Comparison of ENCODE assay signal across 8 cellular contexts in genomic region chr10:50740351-50740688, GRCh38. TPM values are rescaled to one million over a fixed set of nuclear protein-coding genes. Genes with fewer than 3 reads are reported as not detected.
A peak's percentile ranks its signal among the peaks of the same experiment; 100 is the strongest.
DNase-seq lines count a peak whose midpoint lies in the region; ATAC-seq and TF ChIP-seq lines count a peak whose summit lies in the region.

No MANE protein-coding gene starts in this region.

- TF ChIP-seq CTCF in C4-2B (conservative IDR thresholded peaks at IDR 0.05) = no peak
- no peak for TF ChIP-seq CTCF in colonic mucosa (IDR thresholded peaks at IDR 0.05)
- no peak for TF ChIP-seq CTCF in right lobe of liver (IDR thresholded peaks at IDR 0.05)

- peaks cover 18% of the 10 kb centered on the region for H3K27me3 Mint-ChIP-seq in T-helper 1 cell treated with Interleukin-12 subunit alpha and Interleukin-12 subunit beta and Interleukin-4 antibody, amounts not matched to agents 30 μg/mL and 1 μg/mL, for 36 hours (ENCODE audit: low read depth)

- H3K27me3 ChIP-seq in colonic mucosa (no peaks in the 10 kb centered on the region), right lobe of liver (no peaks in the 10 kb centered on the region)

- H3K9me3 Mint-ChIP-seq in T-helper 1 cell treated with Interleukin-12 subunit alpha and Interleukin-12 subunit beta and Interleukin-4 antibody, amounts not matched to agents 30 μg/mL and 1 μg/mL, for 36 hours = no peaks in the 10 kb centered on the region

- H3K4me3 Mint-ChIP-seq in T-helper 1 cell treated with Interleukin-12 subunit alpha and Interleukin-12 subunit beta and Interleukin-4 antibody, amounts not matched to agents 30 μg/mL and 1 μg/mL, for 36 hours = peak overlapping the region; percentile 97

- H3K4me3 ChIP-seq in colonic mucosa (peak overlapping the region; percentile 71), right lobe of liver (peak overlapping the region; percentile 56 to 77 (median 69))

- peaks cover 11% of the 10 kb centered on the region for H3K4me1 Mint-ChIP-seq in T-helper 1 cell treated with Interleukin-12 subunit alpha and Interleukin-12 subunit beta and Interleukin-4 antibody, amounts not matched to agents 30 μg/mL and 1 μg/mL, for 36 hours (ENCODE audit: low read depth)

- no peaks in the 10 kb centered on the region for H3K9me3 ChIP-seq in colonic mucosa
- H3K9me3 ChIP-seq in right lobe of liver = no peaks in the 10 kb centered on the region

- H3K9ac ChIP-seq in colonic mucosa (ENCODE audit: low read depth in 2 of 2, low read length in 2 of 2) = peak overlapping the region; percentile 45 to 77

- ATAC-seq in GM19043 (IDR thresholded peaks at IDR 0.05; ENCODE audit: low read depth, unreplicated experiment) = peak; percentile 44
- ATAC-seq in HG03439 (IDR thresholded peaks at IDR 0.05; ENCODE audit: unreplicated experiment) = peak; percentile 31
- ATAC-seq in right lobe of liver = peak; percentile 29 to 63 (median 46)
- no peak for ATAC-seq in GM19324 (IDR thresholded peaks at IDR 0.05; ENCODE audit: low FRiP score, unreplicated experiment)

- no peaks in the 10 kb centered on the region for H3K36me3 ChIP-seq in colonic mucosa
- no peaks in the 10 kb centered on the region for H3K36me3 ChIP-seq in right lobe of liver

- H3K27ac ChIP-seq in C4-2B (peak overlapping the region; percentile 87), colonic mucosa (peak overlapping the region; percentile 82), right lobe of liver (peak overlapping the region; percentile 48 to 68 (median 59))

- DNase-seq in colonic mucosa = no peak
- no peak for DNase-seq in right lobe of liver
- peak; percentile 43 for DNase-seq in stimulated activated CD8-positive, alpha-beta memory T cell treated with anti-CD3 and anti-CD28 coated beads, Interleukin-4, amount 100 ng/mL, for 48 hours

- H3K27ac Mint-ChIP-seq in T-helper 1 cell treated with Interleukin-12 subunit alpha and Interleukin-12 subunit beta and Interleukin-4 antibody, amounts not matched to agents 30 μg/mL and 1 μg/mL, for 36 hours = peak overlapping the region; percentile 81

- H3K36me3 Mint-ChIP-seq in T-helper 1 cell treated with Interleukin-12 subunit alpha and Interleukin-12 subunit beta and Interleukin-4 antibody, amounts not matched to agents 30 μg/mL and 1 μg/mL, for 36 hours (ENCODE audit: low read depth) = peaks cover 3% of the 10 kb centered on the region

- no peak for TF ChIP-seq POLR2A in right lobe of liver (IDR thresholded peaks at IDR 0.05)

- WGBS in right lobe of liver (ENCODE audit: insufficient coverage, low coverage, low lambda C conversion rate, missing lambda C conversion rate) = 0% methylated on average over 7 of the region's 8 CpGs

- H3K4me1 ChIP-seq in colonic mucosa (peaks cover 3% of the 10 kb centered on the region), right lobe of liver (peaks cover 0 to 4% (median 0%) of the 10 kb centered on the region in 4 donors)

- intact Hi-C loops in colonic mucosa (cut with DNase I) (no loop called here), right lobe of liver (cut with DNase I) (no loop called here)

RNA-seq across cellular contexts. Expression of gene ASAH2B, which starts 0.6 kb away (rescaled TPM):
- total RNA-seq in colonic mucosa = 1 to 10 TPM; 3.2 to 6.7 TPM
- 1 to 10 TPM; 2.5 to 5.5 (median 4.0) TPM for total RNA-seq in right lobe of liver
